ENCODE assay signal across 1 cellular context in the genomic region with DNA sequence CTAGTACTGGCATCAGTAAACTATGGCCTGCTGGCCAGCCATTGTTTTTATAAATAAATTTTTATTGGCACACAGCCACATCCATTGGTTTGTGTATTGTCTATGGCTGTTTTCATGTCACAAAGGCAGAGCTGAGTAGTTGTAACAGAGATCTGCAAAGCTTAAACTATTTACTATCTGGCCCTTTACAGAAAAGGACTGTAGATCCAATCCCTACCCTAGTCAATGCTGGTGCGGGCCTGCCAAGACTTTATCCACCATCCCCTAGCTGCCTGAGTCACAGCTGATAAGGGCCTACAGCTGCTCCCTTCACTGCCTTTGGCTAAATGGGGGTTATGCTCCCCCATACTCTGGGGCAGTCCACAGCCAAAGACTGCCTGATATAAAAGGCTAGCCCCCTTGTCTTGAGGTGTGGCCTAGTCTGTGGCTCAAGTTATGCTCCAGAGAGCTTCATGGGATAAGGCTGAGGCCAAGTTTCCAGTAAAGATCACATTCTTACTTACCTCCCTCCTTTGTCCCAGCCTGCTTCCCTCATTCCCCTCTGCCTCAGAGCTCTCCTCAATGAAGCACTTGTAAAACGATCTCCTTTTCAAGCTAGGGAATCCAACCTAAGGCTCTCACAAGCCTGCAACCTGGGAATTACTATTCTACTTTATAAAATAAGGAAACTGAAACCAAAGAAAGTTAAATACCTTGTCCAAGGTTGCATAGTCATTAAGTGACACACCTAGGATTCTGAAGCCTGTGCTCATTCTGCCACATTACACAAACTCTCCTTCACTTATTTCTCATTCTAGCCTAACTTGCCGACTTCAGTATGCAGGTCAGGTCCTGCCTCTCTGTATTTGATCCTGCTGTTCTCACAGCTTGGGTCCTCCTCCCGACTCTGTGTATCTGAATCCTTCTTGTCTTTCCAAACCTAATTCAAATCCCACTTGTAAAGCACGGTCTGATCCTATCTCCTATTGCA.
TF ChIP-seq lines count a peak whose summit lies in the region.

No MANE protein-coding gene starts in this region.

TF ChIP-seq in HepG2, 621 proteins besides CTCF, POLR2A, EP300 and RAD21:
- TF ChIP-seq ZNF124 (CRISPR knock-in tag; IDR thresholded peaks at IDR 0.05) (no peak), ZNF503 (CRISPR knock-in tag; IDR thresholded peaks at IDR 0.05) (no peak), MAFG (CRISPR knock-in tag; IDR thresholded peaks at IDR 0.05) (no peak), HNF4A (CRISPR knock-in tag; IDR thresholded peaks at IDR 0.05) (no peak)
